In the genomic region with DNA sequence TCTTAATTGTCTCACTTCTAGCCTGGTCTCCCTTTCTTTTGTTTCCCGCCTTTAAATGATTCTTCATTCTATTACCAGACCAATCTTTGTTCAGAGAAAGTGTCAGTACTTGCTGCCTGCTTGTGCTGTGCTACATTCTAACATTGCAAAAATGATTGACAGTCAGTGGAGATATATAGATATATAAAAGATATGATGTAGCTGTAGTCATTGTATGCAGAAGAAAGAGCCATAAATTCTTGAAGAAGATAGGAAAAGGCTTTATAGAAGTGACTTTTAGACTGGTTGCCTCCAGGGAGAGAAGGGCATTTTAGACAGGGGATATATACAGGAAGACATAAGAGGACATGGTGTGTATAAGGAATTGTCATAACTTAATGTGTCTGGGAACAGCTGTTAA, we compare ENCODE assay signal across 23 cellular contexts.
"Had no signal": no experiment of that assay in that cellular context is flagged by ENCODE, and none has a peak within 500 bp of the region (broad histone marks: within the 10 kb centered on the region; RNA-seq: fewer than 3 reads in every experiment).

No MANE protein-coding gene starts in this region.

- ATAC-seq: left ventricle myocardium superior; lower lobe of right lung; natural killer cell treated with Interleukin-12 subunit alpha and Interleukin-12 subunit beta and Interleukin-15 and Interleukin-18, amount 100 ng/mL, for 72 hours; psoas muscle; right cardiac atrium; stimulated activated effector memory CD8-positive, alpha-beta T cell treated with anti-CD3 and anti-CD28 coated beads, Interleukin-12 subunit alpha, Interleukin-12 subunit beta, amount 100 ng/mL, for 72 hours had no signal

- H3K27me3 Mint-ChIP-seq: naive B cell; natural killer cell treated with Interleukin-12 subunit alpha and Interleukin-12 subunit beta and Interleukin-15 and Interleukin-18, amount 100 ng/mL, for 72 hours; type B pancreatic cell had no signal

- H3K27ac ChIP-seq: lower lobe of right lung, neural progenitor cell, psoas muscle, sigmoid colon, stomach, thyroid gland had no signal

- DNase-seq: cortex of kidney; effector CD4-positive, alpha-beta T cell; hypothalamus; immature natural killer cell; islet precursor cell; kidney glomerular epithelial cell; left ventricle myocardium superior; lower lobe of right lung; naive B cell; nucleus accumbens; posterior cingulate gyrus; psoas muscle; right cardiac atrium; sigmoid colon; stimulated activated CD4-positive, alpha-beta T cell treated with anti-CD3 and anti-CD28 coated beads, Interleukin-2, amount 100 ng/mL, for 24 hours; stimulated activated CD4-positive, alpha-beta T cell treated with anti-CD3 and anti-CD28 coated beads, Interleukin-4, amount 100 ng/mL, for 24 hours; stimulated activated naive CD4-positive, alpha-beta T cell treated with Interleukin-2 at 50 U/mL for 16 hours; stomach; thyroid gland had no signal

- H3K9ac ChIP-seq: neural progenitor cell had no signal

- H3K9me3 Mint-ChIP-seq: immature natural killer cell; natural killer cell treated with Interleukin-12 subunit alpha and Interleukin-12 subunit beta and Interleukin-15 and Interleukin-18, amount 100 ng/mL, for 72 hours; type B pancreatic cell had no signal

- H3K27ac Mint-ChIP-seq: natural killer cell treated with Interleukin-12 subunit alpha and Interleukin-12 subunit beta and Interleukin-15 and Interleukin-18, amount 100 ng/mL, for 72 hours; neural progenitor cell; stimulated activated effector memory CD8-positive, alpha-beta T cell treated with anti-CD3 and anti-CD28 coated beads, Interleukin-12 subunit alpha, Interleukin-12 subunit beta, amount 100 ng/mL, for 72 hours; type B pancreatic cell had no signal

- H3K4me1 ChIP-seq: lower lobe of right lung, neural progenitor cell, thyroid gland had no signal

- H3K4me2 ChIP-seq: neural progenitor cell had no signal

- H3K4me3 ChIP-seq: lower lobe of right lung, neural progenitor cell, psoas muscle, sigmoid colon, stomach, thyroid gland had no signal

- H3K36me3 Mint-ChIP-seq: immature natural killer cell; natural killer cell treated with Interleukin-12 subunit alpha and Interleukin-12 subunit beta and Interleukin-15 and Interleukin-18, amount 100 ng/mL, for 72 hours; stimulated activated effector memory CD8-positive, alpha-beta T cell treated with anti-CD3 and anti-CD28 coated beads, Interleukin-12 subunit alpha, Interleukin-12 subunit beta, amount 100 ng/mL, for 72 hours had no signal

- H3K36me3 ChIP-seq: lower lobe of right lung, neural progenitor cell, sigmoid colon, stomach, thyroid gland had no signal

- H3K9me3 ChIP-seq: lower lobe of right lung, psoas muscle, sigmoid colon, stomach, thyroid gland had no signal

- H3K27me3 ChIP-seq: neural progenitor cell, sigmoid colon, stomach, thyroid gland had no signal

- H3K4me1 Mint-ChIP-seq: neural progenitor cell had no signal

- H3K4me3 Mint-ChIP-seq: immature natural killer cell; naive B cell; natural killer cell treated with Interleukin-12 subunit alpha and Interleukin-12 subunit beta and Interleukin-15 and Interleukin-18, amount 100 ng/mL, for 72 hours; neural progenitor cell; stimulated activated effector memory CD8-positive, alpha-beta T cell treated with anti-CD3 and anti-CD28 coated beads, Interleukin-12 subunit alpha, Interleukin-12 subunit beta, amount 100 ng/mL, for 72 hours; type B pancreatic cell had no signal

- H2AFZ ChIP-seq: neural progenitor cell had no signal
